ENCODE assay signal across 22 cellular contexts in the genomic region with DNA sequence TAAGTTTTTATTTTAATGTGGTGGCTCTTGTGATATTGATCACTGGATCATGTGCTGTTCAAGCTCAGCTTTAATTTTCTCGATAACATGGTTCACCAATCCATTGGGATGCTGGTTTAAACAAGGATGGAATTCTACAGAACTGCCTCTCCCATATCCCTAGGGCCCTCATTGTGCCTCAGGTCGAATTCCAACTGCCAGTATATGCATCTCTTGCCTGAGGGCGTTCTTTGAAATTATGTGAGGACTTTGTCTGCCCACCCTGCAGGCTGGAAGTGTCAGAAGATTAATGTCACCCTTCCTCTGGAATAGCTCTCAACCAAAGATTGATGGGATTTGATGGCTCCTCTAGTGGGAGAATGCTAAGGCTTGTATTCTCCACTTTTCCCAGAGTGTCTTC.
"Had no signal": no experiment of that assay in that cellular context is flagged by ENCODE, and none has a peak within 500 bp of the region (broad histone marks: within the 10 kb centered on the region; RNA-seq: fewer than 3 reads in every experiment).

No MANE protein-coding gene starts in this region.

- H3K4me3 ChIP-seq: pancreas, prostate gland, right lobe of liver, sigmoid colon, stomach, thoracic aorta, thyroid gland, tibial nerve, upper lobe of right lung, uterus had no signal

- H3K4me1 ChIP-seq: pancreas, prostate gland, right lobe of liver, sigmoid colon, stomach, thyroid gland, tibial nerve, upper lobe of right lung, uterus had no signal

- H3K36me3 ChIP-seq: neutrophil, pancreas, prostate gland, right lobe of liver, sigmoid colon, stomach, thoracic aorta, thyroid gland, tibial nerve, upper lobe of right lung, uterus had no signal

- DNase-seq: naive thymus-derived CD4-positive, alpha-beta T cell; natural killer cell; nucleus accumbens; pancreas; right cardiac atrium; right lobe of liver; sigmoid colon; small intestine; stimulated activated CD4-positive, alpha-beta T cell treated with anti-CD3 and anti-CD28 coated beads, Interleukin-15, amount 100 ng/mL, for 24 hours; stimulated activated CD4-positive, alpha-beta T cell treated with anti-CD3 and anti-CD28 coated beads, Interleukin-2, amount 100 ng/mL, for 24 hours; stimulated activated CD4-positive, alpha-beta T cell treated with anti-CD3 and anti-CD28 coated beads, Interleukin-2, amount 100 ng/mL, for 48 hours; stimulated activated CD4-positive, alpha-beta T cell treated with anti-CD3 and anti-CD28 coated beads, Interleukin-4, amount 100 ng/mL, for 24 hours; stimulated activated naive B cell treated with anti-CD40 and anti-IgM and Interleukin-4, amounts not matched to agents 10 μg/mL and 1 μg/mL and 100 μg/mL, for 72 hours; stimulated activated naive CD4-positive, alpha-beta T cell treated with Interleukin-2 at 50 U/mL for 16 hours; stomach; thyroid gland; upper lobe of right lung; uterus had no signal

- H3K27me3 ChIP-seq: neutrophil, pancreas, right lobe of liver, sigmoid colon, stomach, thyroid gland, tibial nerve, upper lobe of right lung, uterus had no signal

- H3K9me3 ChIP-seq: neutrophil, pancreas, prostate gland, right lobe of liver, sigmoid colon, stomach, thoracic aorta, thyroid gland, tibial nerve, upper lobe of right lung, uterus had no signal

- H3K27ac ChIP-seq: neutrophil, pancreas, prostate gland, right lobe of liver, sigmoid colon, stomach, thoracic aorta, thyroid gland, tibial nerve, upper lobe of right lung, uterus had no signal
